Comparison of ENCODE assay signal across 30 cellular contexts in genomic region chr12:32084017-32084688, GRCh38. TPM values are rescaled to one million over a fixed set of nuclear protein-coding genes. Genes with fewer than 3 reads are reported as not detected.
DNase-seq lines count a peak whose midpoint lies in the region; FAIRE-seq and TF ChIP-seq lines count a peak whose summit lies in the region.
"Had no signal": no experiment of that assay in that cellular context is flagged by ENCODE, and none has a peak within 500 bp of the region (broad histone marks: within the 10 kb centered on the region; RNA-seq: fewer than 3 reads in every experiment).

No MANE protein-coding gene starts in this region.

- DNase-seq in NCI-H146 (lab: John Stamatoyannopoulos, UW) (peak; percentile 13), NCI-H146 treated with DMSO at 0.1 percent for 48 hours (lab: John Stamatoyannopoulos, UW; ENCODE audit: unreplicated experiment) (no peak), astrocyte (ENCODE audit: low read depth) (no peak), myocyte (ENCODE audit: low read depth) (peak; percentile 13), uterus (no peak), NCI-H774 (lab: John Stamatoyannopoulos, UW) (no peak), GDM1 (lab: John Stamatoyannopoulos, UW) (no peak)
- no peak for DNase-seq in activated CD4-positive, CD25-positive, alpha-beta regulatory T cell (lab: John Stamatoyannopoulos, UW)
- DNase-seq: activated gamma-delta T cell treated with Interleukin-2 at 50 U/mL for 16 hours; activated naive CD8-positive, alpha-beta T cell treated with anti-CD3 and anti-CD28 coated beads, Interleukin-2, amount 10 ng/mL, durations not matched to agents 7 days and 5 days; activated T-cell treated with anti-CD3 and anti-CD28 coated beads, Interleukin-2, amount 50 U/mL, for 4 hours; aorta; Caco-2; colonic mucosa; effector CD8-positive, alpha-beta T cell; GOT3; lower lobe of right lung; NCI-H1694; NCI-H446 treated with DMSO at 0.1 percent for 48 hours; right cardiac atrium; RPMI8226; stimulated activated CD8-positive, alpha-beta memory T cell treated with anti-CD3 and anti-CD28 coated beads, Interleukin-4, amount 100 ng/mL, for 48 hours; stomach; T-helper 1 cell had no signal

- no peaks in the 10 kb centered on the region for H3K4me1 ChIP-seq in astrocyte (ENCODE audit: insufficient read depth, low read length)
- H3K4me1 ChIP-seq in uterus = no peaks in the 10 kb centered on the region
- H3K4me1 ChIP-seq: Caco-2, colonic mucosa, lower lobe of right lung, stomach, thyroid gland had no signal

- H3K27me3 ChIP-seq in astrocyte (ENCODE audit: insufficient read depth, low read length) (no peaks in the 10 kb centered on the region), uterus (no peaks in the 10 kb centered on the region)
- H3K27me3 ChIP-seq: colonic mucosa, neural progenitor cell, stomach, thyroid gland had no signal

- no peak overlapping the region for H3K4me3 Mint-ChIP-seq in astrocyte (ENCODE audit: unreplicated experiment)
- H3K4me3 Mint-ChIP-seq: activated naive CD8-positive, alpha-beta T cell treated with anti-CD3 and anti-CD28 coated beads, Interleukin-2, amount 10 ng/mL, durations not matched to agents 7 days and 5 days; activated T-cell treated with anti-CD3 and anti-CD28 coated beads, Interleukin-2, amount 50 U/mL, for 4 hours; neural progenitor cell had no signal

- no peak for FAIRE-seq in astrocyte (lab: Jason Lieb, UNC)
- FAIRE-seq: G401.6, islet of Langerhans had no signal

- H3K4me1 Mint-ChIP-seq in astrocyte (ENCODE audit: low read depth, unreplicated experiment) = peaks cover 9% of the 10 kb centered on the region
- H3K4me1 Mint-ChIP-seq: activated naive CD8-positive, alpha-beta T cell treated with anti-CD3 and anti-CD28 coated beads, Interleukin-2, amount 10 ng/mL, durations not matched to agents 7 days and 5 days had no signal

- H3K36me3 ChIP-seq in astrocyte (ENCODE audit: insufficient read depth, low read length) (no peaks in the 10 kb centered on the region), uterus (no peaks in the 10 kb centered on the region)
- H3K36me3 ChIP-seq: colonic mucosa, lower lobe of right lung, neural progenitor cell, stomach, thyroid gland had no signal

- intact Hi-C loops in uterus (cut with DNase I; ENCODE audit: low total_unique reads) = no loop called here

- H3K27ac ChIP-seq in astrocyte (ENCODE audit: low read depth, low read length) = peak overlapping the region; percentile 16
- H3K27ac ChIP-seq in uterus = peak overlapping the region; percentile 30 to 55
- H3K27ac ChIP-seq: 22Rv1, C4-2B, colonic mucosa, lower lobe of right lung, neural progenitor cell, stomach, thyroid gland had no signal

- peak overlapping the region; percentile 19 for H3K4me2 ChIP-seq in astrocyte (ENCODE audit: low read length)
- H3K4me2 ChIP-seq: neural progenitor cell had no signal

- no peak overlapping the region for H3K4me3 ChIP-seq in astrocyte (ENCODE audit: insufficient read depth, low read depth, low read length)
- no peak overlapping the region for H3K4me3 ChIP-seq in uterus
- H3K4me3 ChIP-seq: colonic mucosa, lower lobe of right lung, neural progenitor cell, stomach, thyroid gland had no signal

- H3K27ac Mint-ChIP-seq in astrocyte (ENCODE audit: unreplicated experiment) = no peak overlapping the region
- H3K27ac Mint-ChIP-seq: activated naive CD8-positive, alpha-beta T cell treated with anti-CD3 and anti-CD28 coated beads, Interleukin-2, amount 10 ng/mL, durations not matched to agents 7 days and 5 days; neural progenitor cell had no signal

- H3K36me3 Mint-ChIP-seq in astrocyte (ENCODE audit: low read depth, unreplicated experiment) = no peaks in the 10 kb centered on the region
- H3K36me3 Mint-ChIP-seq: activated naive CD8-positive, alpha-beta T cell treated with anti-CD3 and anti-CD28 coated beads, Interleukin-2, amount 10 ng/mL, durations not matched to agents 7 days and 5 days; neural progenitor cell had no signal

- H3K79me2 ChIP-seq in astrocyte (ENCODE audit: insufficient read depth, low read length) = no peaks in the 10 kb centered on the region

- TF ChIP-seq POLR2A in uterus (IDR thresholded peaks at IDR 0.05) = no peak

- no peaks in the 10 kb centered on the region for H3K9me3 ChIP-seq in astrocyte (ENCODE audit: insufficient read depth, low read depth, low read length)
- no peaks in the 10 kb centered on the region for H3K9me3 ChIP-seq in uterus
- H3K9me3 ChIP-seq: Caco-2, colonic mucosa, lower lobe of right lung, stomach, thyroid gland had no signal

- no peaks in the 10 kb centered on the region for H3K27me3 Mint-ChIP-seq in astrocyte (ENCODE audit: low read depth, unreplicated experiment)
- H3K27me3 Mint-ChIP-seq: activated naive CD8-positive, alpha-beta T cell treated with anti-CD3 and anti-CD28 coated beads, Interleukin-2, amount 10 ng/mL, durations not matched to agents 7 days and 5 days had no signal

- no peaks in the 10 kb centered on the region for H3K9me3 Mint-ChIP-seq in astrocyte (ENCODE audit: unreplicated experiment)
- H3K9me3 Mint-ChIP-seq: activated T-cell treated with anti-CD3 and anti-CD28 coated beads, Interleukin-2, amount 50 U/mL, for 4 hours; neural progenitor cell had no signal

- no peak overlapping the region for H3K9ac ChIP-seq in astrocyte (ENCODE audit: low read length)
- H3K9ac ChIP-seq: neural progenitor cell had no signal

- no peaks in the 10 kb centered on the region for H4K20me1 ChIP-seq in astrocyte (ENCODE audit: insufficient read depth, low read length)

- no peak overlapping the region for H2AFZ ChIP-seq in astrocyte (ENCODE audit: low read depth, low read length)
- H2AFZ ChIP-seq: neural progenitor cell had no signal

- TF ChIP-seq CTCF in astrocyte (IDR thresholded peaks at IDR 0.05; ENCODE audit: insufficient read depth, low read depth, low read length) = no peak
- no peak for TF ChIP-seq CTCF in uterus (IDR thresholded peaks at IDR 0.05)

RNA-seq across cellular contexts. Expression of gene BICD1, which starts 22.5 kb away (rescaled TPM):
- total RNA-seq in astrocyte (28.5 and 28.7 TPM in 2 replicates), myocyte (10.3 and 10.8 TPM in 2 replicates), uterus (100 to 1,000 TPM in 1 of 4 donors, 10 to 100 TPM in 3; 19.4 to 219 (median 40.9) TPM)
- polyA plus RNA-seq in myocyte (2012) = 12.5 TPM

Comparison
In these comparisons a context has a peak if more than half of its experiments do, and no peak if none do; other contexts are left out.
1. DNase-seq: peak in NCI-H146 (single experiment) and myocyte (single experiment); none in NCI-H146 treated with DMSO at 0.1 percent for 48 hours (single experiment), astrocyte (single experiment), uterus (0 of 2), NCI-H774 (single experiment), GDM1 (single experiment) and activated CD4-positive, CD25-positive, alpha-beta regulatory T cell (0 of 4).